Comparison of ENCODE assay signal across 11 cellular contexts in the genomic region with DNA sequence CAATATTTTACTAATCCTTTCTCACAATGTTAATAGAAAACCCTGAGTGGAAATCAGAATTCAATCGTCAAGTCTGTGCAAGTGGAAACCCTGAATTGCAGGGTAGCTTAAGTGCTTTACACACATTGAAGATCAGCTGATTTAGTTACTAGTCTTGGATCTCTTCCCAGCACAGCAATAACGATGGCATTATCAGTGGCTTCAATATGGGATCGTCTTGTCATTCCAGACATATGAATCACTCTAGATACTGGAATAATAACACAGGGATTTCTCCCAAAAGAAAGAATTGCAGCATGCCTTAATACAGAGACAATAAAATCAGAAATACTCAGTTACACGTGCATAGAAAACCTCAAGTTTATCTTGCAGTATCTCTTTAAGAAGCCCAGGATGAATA. TPM values are rescaled to one million over a fixed set of nuclear protein-coding genes. Genes with fewer than 3 reads are reported as not detected.
DNase-seq lines count a peak whose midpoint lies in the region; ATAC-seq and TF ChIP-seq lines count a peak whose summit lies in the region.
"Had no signal": no experiment of that assay in that cellular context is flagged by ENCODE, and none has a peak within 500 bp of the region (broad histone marks: within the 10 kb centered on the region; RNA-seq: fewer than 3 reads in every experiment).

No MANE protein-coding gene starts in this region.

- no peaks in the 10 kb centered on the region for H3K4me1 Mint-ChIP-seq in activated T-cell treated with anti-CD3 and anti-CD28 coated beads, Interleukin-2, amount 50 U/mL, for 24 hours (ENCODE audit: low read depth)

- H3K4me3 Mint-ChIP-seq in activated T-cell treated with anti-CD3 and anti-CD28 coated beads, Interleukin-2, amount 50 U/mL, for 24 hours = no peak overlapping the region

- TF ChIP-seq CTCF in AG09319 (IDR thresholded peaks at IDR 0.05; ENCODE audit: low read depth, low read length) = no peak
- no peak for TF ChIP-seq CTCF in left lung (IDR thresholded peaks at IDR 0.05)

- no peaks in the 10 kb centered on the region for H3K27me3 ChIP-seq in left lung

- H3K36me3 ChIP-seq in left lung = no peaks in the 10 kb centered on the region

- DNase-seq in AG09319 (ENCODE audit: extremely low read depth, low read depth) (peak; percentile 88), LoVo (ENCODE audit: low spot score) (peak; percentile 69), amniotic stem cell (lab: John Stamatoyannopoulos, UW) (peak; percentile 62), left lung (no peak), NCI-H128 (lab: John Stamatoyannopoulos, UW; ENCODE audit: unreplicated experiment) (no peak), HuH-7.5 (ENCODE audit: low spot score) (no peak), C1 segment of cervical spinal cord (lab: John Stamatoyannopoulos, UW) (no peak)
- no peak for DNase-seq in activated T-cell treated with anti-CD3 and anti-CD28 coated beads, Interleukin-2, amount 50 U/mL, for 24 hours
- DNase-seq: GOT3; stimulated activated CD8-positive, alpha-beta memory T cell treated with anti-CD3 and anti-CD28 coated beads, Interleukin-4, amount 100 ng/mL, for 48 hours had no signal

- peaks cover 3% of the 10 kb centered on the region for H3K9me3 Mint-ChIP-seq in activated T-cell treated with anti-CD3 and anti-CD28 coated beads, Interleukin-2, amount 50 U/mL, for 24 hours

- no peaks in the 10 kb centered on the region for H3K36me3 Mint-ChIP-seq in activated T-cell treated with anti-CD3 and anti-CD28 coated beads, Interleukin-2, amount 50 U/mL, for 24 hours (ENCODE audit: low read depth)

- intact Hi-C loops in left lung (cut with DNase I) = no loop called here

- ATAC-seq in left lung = peak; percentile 60

- H3K4me1 ChIP-seq in left lung = no peaks in the 10 kb centered on the region

- H3K27ac Mint-ChIP-seq in activated T-cell treated with anti-CD3 and anti-CD28 coated beads, Interleukin-2, amount 50 U/mL, for 24 hours = no peak overlapping the region

- H3K27ac ChIP-seq in left lung = no peak overlapping the region

- no peaks in the 10 kb centered on the region for H3K9me3 ChIP-seq in left lung

- peaks cover 3% of the 10 kb centered on the region for H3K27me3 Mint-ChIP-seq in activated T-cell treated with anti-CD3 and anti-CD28 coated beads, Interleukin-2, amount 50 U/mL, for 24 hours

- H3K4me3 ChIP-seq in left lung = no peak overlapping the region

RNA-seq across cellular contexts. Expression of gene METTL21C, which starts 12.6 kb away (rescaled TPM):
- not detected for total RNA-seq in left lung
- total RNA-seq: G401 had no signal

Comparison
In these comparisons a context has a peak if more than half of its experiments do, and no peak if none do; other contexts are left out.
1. DNase-seq: peak in AG09319 (single experiment), LoVo (single experiment) and amniotic stem cell (single experiment); none in left lung (0 of 2), NCI-H128 (single experiment), HuH-7.5 (single experiment), C1 segment of cervical spinal cord (0 of 14) and activated T-cell treated with anti-CD3 and anti-CD28 coated beads, Interleukin-2, amount 50 U/mL, for 24 hours (single experiment).